Comparison of ENCODE assay signal across 16 cellular contexts in the genomic region with DNA sequence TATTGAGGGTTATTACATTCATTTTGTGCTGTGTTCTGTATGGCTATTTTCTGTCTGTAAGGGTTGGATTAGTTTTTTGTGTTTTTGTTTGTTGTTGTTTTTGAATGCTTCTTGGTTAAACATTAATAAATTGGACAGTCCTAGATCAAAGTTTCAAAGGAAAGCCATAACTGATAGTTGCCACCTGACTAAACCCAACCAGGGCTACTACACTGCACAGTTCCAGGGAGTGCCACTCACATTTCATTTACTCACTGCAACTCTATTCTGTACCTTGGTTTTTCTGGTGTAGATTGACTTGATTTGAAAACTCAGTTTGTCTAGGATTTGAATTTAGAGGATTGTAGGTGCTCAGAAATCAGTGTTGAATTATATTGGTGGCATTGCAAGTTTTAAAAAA. TPM values are rescaled to one million over a fixed set of nuclear protein-coding genes. Genes with fewer than 3 reads are reported as not detected.
DNase-seq lines count a peak whose midpoint lies in the region; ATAC-seq and TF ChIP-seq lines count a peak whose summit lies in the region.
"Had no signal": no experiment of that assay in that cellular context is flagged by ENCODE, and none has a peak within 500 bp of the region (broad histone marks: within the 10 kb centered on the region; RNA-seq: fewer than 3 reads in every experiment).

No MANE protein-coding gene starts in this region.

- H3K9me3 ChIP-seq in PC-3 (ENCODE audit: low read length) (no peaks in the 10 kb centered on the region), hepatocyte (ENCODE audit: low read depth) (no peaks in the 10 kb centered on the region), skeletal muscle satellite cell (replicated peaks; ENCODE audit: low read length) (no peaks in the 10 kb centered on the region), BE2C (no peaks in the 10 kb centered on the region)
- H3K9me3 ChIP-seq: Caco-2, MG63 had no signal

- intact Hi-C loops in PC-3 (cut with micrococcal nuclease) = no loop called here

- no TSS peak for BruUV-seq in PC-3 (replicated peaks; lab: Mats Ljungman, UMichigan)

- POLR2A ChIA-PET in PC-3 (lab: Charles Lee; ENCODE audit: unreplicated experiment) = no interaction called here

- H3K27ac Mint-ChIP-seq in activated T-cell treated with anti-CD3 and anti-CD28 coated beads, Interleukin-2, amount 50 U/mL, for 24 hours = peak overlapping the region; percentile 46

- no peak overlapping the region for H3K9ac ChIP-seq in PC-3 (ENCODE audit: low read length)
- H3K9ac ChIP-seq in skeletal muscle satellite cell (ENCODE audit: low read depth, low read length) = no peak overlapping the region

- H3K4me3 Mint-ChIP-seq in activated T-cell treated with anti-CD3 and anti-CD28 coated beads, Interleukin-2, amount 50 U/mL, for 24 hours = no peak overlapping the region

- TF ChIP-seq CTCF in PC-3 (conservative IDR thresholded peaks at IDR 0.05; ENCODE audit: low read depth, low read length) (no peak), hepatocyte (IDR thresholded peaks at IDR 0.05; ENCODE audit: poor library complexity) (no peak), BE2C (IDR thresholded peaks at IDR 0.05; ENCODE audit: low read depth, low read length) (no peak)

- no peak overlapping the region for H3K4me3 ChIP-seq in PC-3 (ENCODE audit: low read length)
- no peak overlapping the region for H3K4me3 ChIP-seq in hepatocyte
- no peak overlapping the region for H3K4me3 ChIP-seq in skeletal muscle satellite cell (ENCODE audit: low read length)
- no peak overlapping the region for H3K4me3 ChIP-seq in BE2C (ENCODE audit: low read depth, low read length)
- H3K4me3 ChIP-seq: MG63 had no signal

- H3K36me3 Mint-ChIP-seq in activated T-cell treated with anti-CD3 and anti-CD28 coated beads, Interleukin-2, amount 50 U/mL, for 24 hours (ENCODE audit: low read depth) = peaks cover 36% of the 10 kb centered on the region

- H3K36me3 ChIP-seq in PC-3 (ENCODE audit: low read depth, low read length) (peaks cover 8% of the 10 kb centered on the region; the same call in 1 of the 2 replicates), hepatocyte (replicated peaks; ENCODE audit: insufficient read depth, low read depth) (no peaks in the 10 kb centered on the region), skeletal muscle satellite cell (ENCODE audit: insufficient read depth, low read length) (peaks cover 10% of the 10 kb centered on the region), BE2C (no peaks in the 10 kb centered on the region)

- H3K4me2 ChIP-seq in PC-3 (ENCODE audit: low read length) (0 out of 2 replicates have a peak overlapping the region, but pooled peaks have one; percentile 2), hepatocyte (peak overlapping the region; percentile 75), skeletal muscle satellite cell (ENCODE audit: low read length) (peak overlapping the region; percentile 3)

- peaks cover 92% of the 10 kb centered on the region for H3K4me1 Mint-ChIP-seq in activated T-cell treated with anti-CD3 and anti-CD28 coated beads, Interleukin-2, amount 50 U/mL, for 24 hours (ENCODE audit: low read depth)

- H4K20me1 ChIP-seq in PC-3 (ENCODE audit: low read length) = peaks cover 88% of the 10 kb centered on the region
- peaks cover 100% of the 10 kb centered on the region for H4K20me1 ChIP-seq in hepatocyte (ENCODE audit: insufficient read depth, poor library complexity, severe bottlenecking)

- no peaks in the 10 kb centered on the region for H3K9me2 ChIP-seq in PC-3 (replicated peaks; ENCODE audit: low read length)
- no peaks in the 10 kb centered on the region for H3K9me2 ChIP-seq in hepatocyte (replicated peaks; ENCODE audit: insufficient read depth)

- H3K79me2 ChIP-seq in PC-3 (ENCODE audit: low read length) = peaks cover 100% of the 10 kb centered on the region
- H3K79me2 ChIP-seq in hepatocyte = peaks cover 100% of the 10 kb centered on the region

- 0 out of 2 replicates have a peak, but pooled peaks have one; percentile 21 for ATAC-seq in PC-3

- no peak overlapping the region for H3K27ac ChIP-seq in PC-3 (ENCODE audit: low read length)
- H3K27ac ChIP-seq in hepatocyte = no peak overlapping the region
- H3K27ac ChIP-seq: VCaP had no signal

- no peak overlapping the region for H2AFZ ChIP-seq in PC-3 (ENCODE audit: low read length)
- no peak overlapping the region for H2AFZ ChIP-seq in hepatocyte

- no peaks in the 10 kb centered on the region for H3K9me3 Mint-ChIP-seq in activated T-cell treated with anti-CD3 and anti-CD28 coated beads, Interleukin-2, amount 50 U/mL, for 24 hours

- H3K4me1 ChIP-seq in PC-3 (ENCODE audit: insufficient read depth, low read length) = peaks cover 46% of the 10 kb centered on the region
- peaks cover 43% of the 10 kb centered on the region for H3K4me1 ChIP-seq in hepatocyte (ENCODE audit: insufficient read depth)
- H3K4me1 ChIP-seq in skeletal muscle satellite cell (ENCODE audit: control insufficient read depth, insufficient read depth, low read length) = peaks cover 61% of the 10 kb centered on the region
- no peaks in the 10 kb centered on the region; the same call in 1 of the 2 replicates for H3K4me1 ChIP-seq in BE2C

- no peak for DNase-seq in activated T-cell treated with anti-CD3 and anti-CD28 coated beads, Interleukin-2, amount 50 U/mL, for 24 hours
- DNase-seq in activated T-cell treated with anti-CD3 and anti-CD28 coated beads for 4 hours (no peak), PC-3 (no peak), hepatocyte (ENCODE audit: low spot score) (no peak), NCI-H69 (lab: John Stamatoyannopoulos, UW) (no peak), GM19240 (ENCODE audit: insufficient read length, low spot score) (no peak), BE2C (no peak)
- DNase-seq: Caco-2, cerebellar nuclear complex, mesenchymal stem cell, MG63, NCI-H187 treated with DMSO at 0.1 percent for 48 hours, NCI-H524, nucleus accumbens had no signal

- no peaks in the 10 kb centered on the region for H3F3A ChIP-seq in PC-3 (ENCODE audit: low read length, unreplicated experiment)

- no peaks in the 10 kb centered on the region for H3K27me3 ChIP-seq in PC-3 (ENCODE audit: low read length)
- no peaks in the 10 kb centered on the region for H3K27me3 ChIP-seq in hepatocyte
- H3K27me3 ChIP-seq in skeletal muscle satellite cell (ENCODE audit: control insufficient read depth, insufficient read depth, low read length) = no peaks in the 10 kb centered on the region
- H3K27me3 ChIP-seq in BE2C = no peaks in the 10 kb centered on the region
- H3K27me3 ChIP-seq: MG63 had no signal

- H3K27me3 Mint-ChIP-seq in activated T-cell treated with anti-CD3 and anti-CD28 coated beads, Interleukin-2, amount 50 U/mL, for 24 hours = no peaks in the 10 kb centered on the region

- CTCF ChIA-PET in PC-3 (lab: Charles Lee) = no interaction called here

RNA-seq across cellular contexts. Expression of a gene that starts 6.4 kb away (rescaled TPM):
- total RNA-seq in PC-3 (2014; rRNA removed) (233 and 308 TPM in 2 replicates), hepatocyte (478 and 519 TPM in 2 replicates)
- 671 and 721 TPM in 2 replicates for polyA plus RNA-seq in hepatocyte
- total RNA-seq in skeletal muscle satellite cell (2012; rRNA removed) = 294 and 299 TPM in 2 replicates
- polyA plus RNA-seq in BE2C (2012; ENCODE audit: insufficient read depth, insufficient read length, low read depth) = 72.0 TPM

RNA-seq across cellular contexts. Expression of a gene that starts 20.7 kb away (rescaled TPM):
- total RNA-seq in PC-3 (2014; rRNA removed) = 254 and 329 TPM in 2 replicates
- 456 and 458 TPM in 2 replicates for total RNA-seq in hepatocyte
- polyA plus RNA-seq in hepatocyte = 692 and 695 TPM in 2 replicates
- 426 and 583 TPM in 2 replicates for total RNA-seq in skeletal muscle satellite cell (2012; rRNA removed)
- 110 TPM for polyA plus RNA-seq in BE2C (2012; ENCODE audit: insufficient read depth, insufficient read length, low read depth)

RNA-seq across cellular contexts. Expression of a gene that starts 48.5 kb away (rescaled TPM):
- total RNA-seq in PC-3 (2014; rRNA removed) = 0.07 and 0.12 TPM in 2 replicates
- total RNA-seq in hepatocyte = 1.1 and 1.6 TPM in 2 replicates
- polyA plus RNA-seq in hepatocyte = 1.4 and 1.8 TPM in 2 replicates
- total RNA-seq in skeletal muscle satellite cell (2012; rRNA removed) = 0.51 and 0.87 TPM in 2 replicates
- 0.56 TPM for polyA plus RNA-seq in BE2C (2012; ENCODE audit: insufficient read depth, insufficient read length, low read depth)

Comparison
In these comparisons a context has a peak if more than half of its experiments do, and no peak if none do; other contexts are left out.
1. H3K4me2 ChIP-seq: peak in every context shown above with its lines; median percentile 75 in hepatocyte; 3 in skeletal muscle satellite cell; 2 in PC-3.